In the genomic region with DNA sequence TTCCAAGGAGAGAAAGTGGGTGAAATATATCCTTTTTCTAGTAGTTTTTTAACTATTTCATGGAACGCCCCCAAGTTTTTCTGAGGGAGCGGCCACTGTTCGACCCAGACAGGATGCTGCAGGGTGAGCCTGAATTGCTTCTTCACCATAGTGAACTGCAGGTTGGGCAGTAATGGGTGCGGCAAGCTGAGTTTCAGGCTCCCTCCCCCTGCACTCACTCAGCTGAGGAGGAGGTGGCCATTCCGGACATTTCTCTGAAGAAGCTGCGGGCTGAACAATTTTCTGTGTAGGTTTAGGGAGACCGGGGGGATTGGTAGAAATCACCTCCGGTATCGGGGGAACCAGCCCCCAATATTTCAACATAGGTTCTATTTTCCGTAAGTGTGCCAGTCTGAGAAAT, we compare ENCODE assay signal across 20 cellular contexts.
"Had no signal": no experiment of that assay in that cellular context is flagged by ENCODE, and none has a peak within 500 bp of the region (broad histone marks: within the 10 kb centered on the region; RNA-seq: fewer than 3 reads in every experiment).

No MANE protein-coding gene starts in this region.

- DNase-seq: effector CD4-positive, alpha-beta T cell; gastrocnemius medialis; heart right ventricle; hypothalamus; kidney glomerular epithelial cell; naive thymus-derived CD4-positive, alpha-beta T cell; right cardiac atrium; small intestine; stimulated activated CD4-positive, alpha-beta T cell treated with anti-CD3 and anti-CD28 coated beads, Interleukin-4, amount 100 ng/mL, for 1 hour; stimulated activated CD8-positive, alpha-beta memory T cell treated with anti-CD3 and anti-CD28 coated beads, Interleukin-4, amount 100 ng/mL, for 48 hours; stimulated activated naive CD8-positive, alpha-beta T cell treated with anti-CD3 and anti-CD28 coated beads, Interleukin-15, Interleukin-2, amounts not matched to agents 100 U/mL and 50 U/mL, for 24 hours; thyroid gland; upper lobe of right lung had no signal

- H3K27me3 ChIP-seq: esophagus muscularis mucosa, gastrocnemius medialis, heart right ventricle, suprapubic skin, thyroid gland, upper lobe of right lung had no signal

- H3K27ac Mint-ChIP-seq: stimulated activated effector memory CD8-positive, alpha-beta T cell treated with anti-CD3 and anti-CD28 coated beads, Interleukin-12 subunit alpha, Interleukin-12 subunit beta, amount 100 ng/mL, for 72 hours had no signal

- H3K27ac ChIP-seq: coronary artery, epithelial cell of prostate, esophagus muscularis mucosa, gastrocnemius medialis, heart right ventricle, suprapubic skin, thyroid gland, upper lobe of right lung had no signal

- H3K9me3 ChIP-seq: esophagus muscularis mucosa, gastrocnemius medialis, suprapubic skin, thyroid gland, upper lobe of right lung had no signal

- ATAC-seq: gastrocnemius medialis; heart right ventricle; naive thymus-derived CD4-positive, alpha-beta T cell; right cardiac atrium; stimulated activated effector memory CD8-positive, alpha-beta T cell treated with anti-CD3 and anti-CD28 coated beads, Interleukin-12 subunit alpha, Interleukin-12 subunit beta, amount 100 ng/mL, for 72 hours; stimulated activated naive CD8-positive, alpha-beta T cell treated with anti-CD3 and anti-CD28 coated beads, Interleukin-15, Interleukin-2, amounts not matched to agents 100 U/mL and 50 U/mL, for 24 hours; upper lobe of right lung had no signal

- FAIRE-seq: endometrium, islet of Langerhans, small intestine had no signal

- H3K4me1 ChIP-seq: upper lobe of right lung had no signal

- H3K4me3 Mint-ChIP-seq: stimulated activated effector memory CD8-positive, alpha-beta T cell treated with anti-CD3 and anti-CD28 coated beads, Interleukin-12 subunit alpha, Interleukin-12 subunit beta, amount 100 ng/mL, for 72 hours had no signal

- H3K27me3 Mint-ChIP-seq: naive thymus-derived CD4-positive, alpha-beta T cell had no signal

- H3K9me3 Mint-ChIP-seq: naive thymus-derived CD4-positive, alpha-beta T cell; stimulated activated effector memory CD8-positive, alpha-beta T cell treated with anti-CD3 and anti-CD28 coated beads, Interleukin-12 subunit alpha, Interleukin-12 subunit beta, amount 100 ng/mL, for 72 hours had no signal

- H3K36me3 ChIP-seq: thyroid gland had no signal

- H3K4me3 ChIP-seq: coronary artery, esophagus muscularis mucosa, gastrocnemius medialis, heart right ventricle, suprapubic skin, thyroid gland, upper lobe of right lung had no signal
